15 cellular contexts compared by ENCODE assay signal in genomic region chr1:49435291-49435690, GRCh38.
"Had no signal": no experiment of that assay in that cellular context is flagged by ENCODE, and none has a peak within 500 bp of the region (broad histone marks: within the 10 kb centered on the region; RNA-seq: fewer than 3 reads in every experiment).

No MANE protein-coding gene starts in this region.

- H3K27ac Mint-ChIP-seq: activated naive CD4-positive, alpha-beta T cell treated with anti-CD3 and anti-CD28 coated beads, Interleukin-2, amount 50 U/mL, for 72 hours; natural killer cell treated with Interleukin-12 subunit alpha and Interleukin-12 subunit beta and Interleukin-15 and Interleukin-18, amount 100 ng/mL, for 72 hours; stimulated activated naive CD8-positive, alpha-beta T cell treated with anti-CD3 and anti-CD28 coated beads, Interleukin-15, Interleukin-2, amounts not matched to agents 100 ng/mL and 50 ng/mL, for 24 hours had no signal

- H3K27me3 ChIP-seq: esophagus squamous epithelium, foreskin keratinocyte, left lung, testis had no signal

- H3K36me3 ChIP-seq: esophagus squamous epithelium, left lung had no signal

- H3K27me3 Mint-ChIP-seq: natural killer cell treated with Interleukin-12 subunit alpha and Interleukin-12 subunit beta and Interleukin-15 and Interleukin-18, amount 100 ng/mL, for 72 hours; stimulated activated naive CD8-positive, alpha-beta T cell treated with anti-CD3 and anti-CD28 coated beads, Interleukin-15, Interleukin-2, amounts not matched to agents 100 ng/mL and 50 ng/mL, for 24 hours had no signal

- H3K4me3 Mint-ChIP-seq: activated T-cell treated with anti-CD3 and anti-CD28 coated beads, Interleukin-2, amount 50 U/mL, for 4 hours; natural killer cell treated with Interleukin-12 subunit alpha and Interleukin-12 subunit beta and Interleukin-15 and Interleukin-18, amount 100 ng/mL, for 72 hours; stimulated activated naive CD8-positive, alpha-beta T cell treated with anti-CD3 and anti-CD28 coated beads, Interleukin-15, Interleukin-2, amounts not matched to agents 100 ng/mL and 50 ng/mL, for 24 hours had no signal

- H3K27ac ChIP-seq: esophagus squamous epithelium, foreskin keratinocyte, left lung, testis had no signal

- DNase-seq: activated CD4-positive, alpha-beta T cell treated with anti-CD3 and anti-CD28 coated beads, Interleukin-2, amount 50 U/mL, for 4 hours; activated CD4-positive, CD25-positive, alpha-beta regulatory T cell treated with anti-CD3 and anti-CD28 coated beads, Interleukin-2, amount 50 U/mL, for 72 hours; activated effector memory CD4-positive, alpha-beta T cell treated with anti-CD3 and anti-CD28 coated beads, Interleukin-2, amount 50 U/mL, for 16 hours; activated T-cell treated with anti-CD3 and anti-CD28 coated beads, Interleukin-2, amount 50 U/mL, for 4 hours; amniotic stem cell; esophagus squamous epithelium; foreskin keratinocyte; head of caudate nucleus; left lung; stimulated activated CD4-positive, alpha-beta T cell treated with anti-CD3 and anti-CD28 coated beads, Interleukin-15, amount 100 ng/mL, for 24 hours; stimulated activated CD4-positive, alpha-beta T cell treated with anti-CD3 and anti-CD28 coated beads, Interleukin-4, amount 100 ng/mL, for 24 hours; testis had no signal

- H3K4me3 ChIP-seq: esophagus squamous epithelium, left lung, testis had no signal

- H3K9me3 ChIP-seq: testis had no signal

- H3K36me3 Mint-ChIP-seq: natural killer cell treated with Interleukin-12 subunit alpha and Interleukin-12 subunit beta and Interleukin-15 and Interleukin-18, amount 100 ng/mL, for 72 hours had no signal

- H3K4me1 ChIP-seq: esophagus squamous epithelium, foreskin keratinocyte, left lung, testis had no signal
